Comparison of ENCODE assay signal across 9 cellular contexts in genomic region chr17:61002316-61002736, GRCh38.
A peak's percentile ranks its signal among the peaks of the same experiment; 100 is the strongest.
DNase-seq lines count a peak whose midpoint lies in the region; ATAC-seq and TF ChIP-seq lines count a peak whose summit lies in the region.
"Had no signal": no experiment of that assay in that cellular context is flagged by ENCODE, and none has a peak within 500 bp of the region (broad histone marks: within the 10 kb centered on the region; RNA-seq: fewer than 3 reads in every experiment).

No MANE protein-coding gene starts in this region.

- CTCF ChIA-PET in WTC11 (lab: Charles Lee): no interaction called here

- no peak overlapping the region for H3K27ac Mint-ChIP-seq in WTC11
- no peak overlapping the region for H3K27ac Mint-ChIP-seq in stimulated activated effector memory CD8-positive, alpha-beta T cell treated with anti-CD3 and anti-CD28 coated beads, Interleukin-12 subunit alpha, Interleukin-12 subunit beta, amount 100 ng/mL, for 72 hours
- H3K27ac Mint-ChIP-seq: activated naive CD4-positive, alpha-beta T cell treated with anti-CD3 and anti-CD28 coated beads, Interleukin-2, amount 50 U/mL, for 24 hours had no signal

- H3K27me3 Mint-ChIP-seq in WTC11 (ENCODE audit: low read depth): no peaks in the 10 kb centered on the region
- H3K27me3 Mint-ChIP-seq: activated naive CD4-positive, alpha-beta T cell treated with anti-CD3 and anti-CD28 coated beads, Interleukin-2, amount 50 U/mL, for 24 hours had no signal

- H3K4me3 Mint-ChIP-seq in WTC11: no peak overlapping the region
- no peak overlapping the region for H3K4me3 Mint-ChIP-seq in stimulated activated effector memory CD8-positive, alpha-beta T cell treated with anti-CD3 and anti-CD28 coated beads, Interleukin-12 subunit alpha, Interleukin-12 subunit beta, amount 100 ng/mL, for 72 hours
- H3K4me3 Mint-ChIP-seq: activated naive CD4-positive, alpha-beta T cell treated with anti-CD3 and anti-CD28 coated beads, Interleukin-2, amount 50 U/mL, for 24 hours had no signal

- H3K4me1 Mint-ChIP-seq in WTC11: peaks cover 18% of the 10 kb centered on the region
- no peaks in the 10 kb centered on the region for H3K4me1 Mint-ChIP-seq in stimulated activated effector memory CD8-positive, alpha-beta T cell treated with anti-CD3 and anti-CD28 coated beads, Interleukin-12 subunit alpha, Interleukin-12 subunit beta, amount 100 ng/mL, for 72 hours
- H3K4me1 Mint-ChIP-seq: activated naive CD4-positive, alpha-beta T cell treated with anti-CD3 and anti-CD28 coated beads, Interleukin-2, amount 50 U/mL, for 24 hours had no signal

- ATAC-seq in WTC11 (no peak), GM21367 (IDR thresholded peaks at IDR 0.05; ENCODE audit: unreplicated experiment) (no peak), HG03280 (IDR thresholded peaks at IDR 0.05; ENCODE audit: unreplicated experiment) (no peak)
- no peak for ATAC-seq in stimulated activated effector memory CD8-positive, alpha-beta T cell treated with anti-CD3 and anti-CD28 coated beads, Interleukin-12 subunit alpha, Interleukin-12 subunit beta, amount 100 ng/mL, for 72 hours

- DNase-seq in NCI-H2196 (lab: John Stamatoyannopoulos, UW; ENCODE audit: unreplicated experiment) (peak; percentile 21), NCI-H2196 treated with DMSO at 0.1 percent for 48 hours (lab: John Stamatoyannopoulos, UW; ENCODE audit: unreplicated experiment) (no peak), MV-4-11 (lab: John Stamatoyannopoulos, UW) (peak; percentile 41), WTC11 (ENCODE audit: low spot score) (no peak), iris pigment epithelial cell (ENCODE audit: low read depth) (peak; percentile 66)
- no peak for DNase-seq in stimulated activated effector memory CD8-positive, alpha-beta T cell treated with anti-CD3 and anti-CD28 coated beads, Interleukin-12 subunit alpha, Interleukin-12 subunit beta, amount 100 ng/mL, for 72 hours (ENCODE audit: low spot score in 2 of 2)

- POLR2A ChIA-PET in WTC11 (lab: Charles Lee): no interaction called here

- H3K36me3 Mint-ChIP-seq in WTC11: no peaks in the 10 kb centered on the region
- no peaks in the 10 kb centered on the region for H3K36me3 Mint-ChIP-seq in stimulated activated effector memory CD8-positive, alpha-beta T cell treated with anti-CD3 and anti-CD28 coated beads, Interleukin-12 subunit alpha, Interleukin-12 subunit beta, amount 100 ng/mL, for 72 hours

- H3K9me3 Mint-ChIP-seq in WTC11: 0 out of 2 replicates have a peak, but pooled peaks cover 3% of the 10 kb centered on the region
- no peaks in the 10 kb centered on the region for H3K9me3 Mint-ChIP-seq in stimulated activated effector memory CD8-positive, alpha-beta T cell treated with anti-CD3 and anti-CD28 coated beads, Interleukin-12 subunit alpha, Interleukin-12 subunit beta, amount 100 ng/mL, for 72 hours
- H3K9me3 Mint-ChIP-seq: activated naive CD4-positive, alpha-beta T cell treated with anti-CD3 and anti-CD28 coated beads, Interleukin-2, amount 50 U/mL, for 24 hours had no signal

- peak; percentile 27; the same call in 1 of the 2 replicates for TF ChIP-seq CTCF in WTC11 (IDR thresholded peaks at IDR 0.05)

TF ChIP-seq in WTC11, 78 proteins besides CTCF, POLR2A, EP300 and RAD21 (continues in another document):
- TF ChIP-seq PREB (CRISPR knock-in tag; IDR thresholded peaks at IDR 0.05; ENCODE audit: borderline replicate concordance) (no peak), ZNF671 (CRISPR knock-in tag; IDR thresholded peaks at IDR 0.05) (no peak), ZNF425 (CRISPR knock-in tag; conservative IDR thresholded peaks at IDR 0.05) (no peak), ARID4B (CRISPR knock-in tag; IDR thresholded peaks at IDR 0.05; ENCODE audit: borderline replicate concordance) (no peak), ETV6 (CRISPR knock-in tag; IDR thresholded peaks at IDR 0.05) (no peak), NR3C1 (CRISPR knock-in tag; conservative IDR thresholded peaks at IDR 0.05; ENCODE audit: low read depth) (no peak), ZNF219 (CRISPR knock-in tag; IDR thresholded peaks at IDR 0.05; ENCODE audit: borderline replicate concordance) (no peak), ZSCAN18 (CRISPR knock-in tag; IDR thresholded peaks at IDR 0.05) (no peak), FOXP1 (CRISPR knock-in tag; IDR thresholded peaks at IDR 0.05; ENCODE audit: borderline replicate concordance) (no peak), TEAD1 (CRISPR knock-in tag; IDR thresholded peaks at IDR 0.05) (no peak), ZBTB43 (CRISPR knock-in tag; IDR thresholded peaks at IDR 0.05) (no peak), RORB (CRISPR knock-in tag; IDR thresholded peaks at IDR 0.05) (no peak), ESRRA (CRISPR knock-in tag; IDR thresholded peaks at IDR 0.05; ENCODE audit: borderline replicate concordance) (no peak), ZNF263 (CRISPR knock-in tag; IDR thresholded peaks at IDR 0.05; ENCODE audit: low read depth) (no peak)

Comparison
In these comparisons a context has a peak if more than half of its experiments do, and no peak if none do; other contexts are left out.
1. DNase-seq: peak in NCI-H2196 (single experiment), MV-4-11 (single experiment) and iris pigment epithelial cell (single experiment); none in NCI-H2196 treated with DMSO at 0.1 percent for 48 hours (single experiment), WTC11 (single experiment) and stimulated activated effector memory CD8-positive, alpha-beta T cell treated with anti-CD3 and anti-CD28 coated beads, Interleukin-12 subunit alpha, Interleukin-12 subunit beta, amount 100 ng/mL, for 72 hours (0 of 2).